Comparison of ENCODE assay signal across 3 cellular contexts in genomic region chr1:2625748-2626147, GRCh38. TPM values are rescaled to one million over a fixed set of nuclear protein-coding genes. Genes with fewer than 3 reads are reported as not detected.
"Had no signal": no experiment of that assay in that cellular context is flagged by ENCODE, and none has a peak within 500 bp of the region (broad histone marks: within the 10 kb centered on the region; RNA-seq: fewer than 3 reads in every experiment).

No MANE protein-coding gene starts in this region.

RNA-seq across cellular contexts. Expression of gene MMEL1, which starts 7.1 kb away (rescaled TPM):
- total RNA-seq: M059J, SJCRH30, SK-MEL-5 had no signal
